Comparison of ENCODE assay signal across 8 cellular contexts in the genomic region with DNA sequence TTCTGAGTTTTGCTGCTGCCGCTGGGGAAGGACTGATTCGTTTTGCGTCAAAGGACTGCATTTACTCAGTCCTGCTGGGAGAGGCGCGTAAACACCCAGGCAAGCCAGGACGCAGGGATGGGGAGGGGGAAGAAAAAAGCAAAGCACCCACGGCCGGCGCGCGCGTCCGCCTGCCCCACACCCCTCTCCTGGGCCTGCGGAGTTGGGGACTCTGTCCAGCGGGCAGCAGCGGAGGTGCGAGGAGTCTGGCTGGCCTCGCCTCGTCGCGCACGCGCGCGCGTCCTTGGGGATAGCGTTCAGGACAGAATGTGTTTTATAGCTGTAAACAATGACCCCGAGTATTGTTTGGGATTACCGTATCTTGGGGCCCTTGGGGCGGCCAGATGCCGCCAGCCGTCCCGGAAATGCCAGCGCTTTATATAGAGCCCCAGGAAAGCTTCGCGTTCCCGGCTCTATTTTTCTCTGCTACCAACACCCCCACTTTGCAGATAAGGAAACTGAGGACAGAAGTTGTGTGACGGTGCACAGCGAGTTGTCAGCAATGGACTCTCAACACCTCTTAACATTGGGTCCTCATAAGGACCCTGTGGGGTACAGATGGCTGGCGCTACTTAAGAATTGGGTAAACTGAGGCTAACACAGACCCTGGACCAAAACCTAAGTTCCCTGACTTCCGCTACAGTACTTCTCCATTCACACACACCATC. TPM values are rescaled to one million over a fixed set of nuclear protein-coding genes. Genes with fewer than 3 reads are reported as not detected.
DNase-seq lines count a peak whose midpoint lies in the region; ATAC-seq and TF ChIP-seq lines count a peak whose summit lies in the region.

No MANE protein-coding gene starts in this region.

- CTCF ChIA-PET in activated CD4-positive, alpha-beta T cell treated with anti-CD3 and anti-CD28 coated beads for 36 hours (lab: Charles Lee): interaction anchor here (0.6 to 1.5 kb wide), 7 partner anchors 33 to 637 kb away, joined by 3 to 5 read pairs (median 4); no protein-coding TSS in a partner anchor

- in situ Hi-C loops in astrocyte of the spinal cord (cut with HindIII; ENCODE audit: low sequenced_read_pairs): no loop called here

- peaks cover 1% of the 10 kb centered on the region; the same call in 1 of the 2 replicates for H3K4me1 ChIP-seq in iPS DF 6.9 (ENCODE audit: control insufficient read depth, insufficient read depth, low read length)

- peak overlapping the region; percentile 99 for H3K27ac Mint-ChIP-seq in activated CD4-positive, alpha-beta T cell treated with anti-CD3 and anti-CD28 coated beads for 36 hours

- DNase-seq in activated CD4-positive, alpha-beta T cell treated with anti-CD3 and anti-CD28 coated beads for 36 hours: no peak
- DNase-seq in activated CD4-positive, alpha-beta T cell treated with anti-CD3 and anti-CD28 coated beads, Interleukin-2, amount 50 U/mL, for 4 hours: no peak
- DNase-seq in NB4 (ENCODE audit: low read depth): no peak
- DNase-seq in astrocyte of the spinal cord (ENCODE audit: low read depth, low spot score): no peak
- DNase-seq in iPS DF 6.9 (ENCODE audit: low read depth, low spot score): no peak
- DNase-seq in retina: peak; percentile 87
- no peak for DNase-seq in GM20000 (ENCODE audit: low spot score)

- TF ChIP-seq CTCF in NB4 (IDR thresholded peaks at IDR 0.05; ENCODE audit: low read depth, low read length) (no peak), astrocyte of the spinal cord (IDR thresholded peaks at IDR 0.05; ENCODE audit: low read depth, low read length) (no peak), GM20000 (IDR thresholded peaks at IDR 0.05; ENCODE audit: extremely low read depth, missing control alignments) (no peak)

- TF ChIP-seq POLR2A in NB4 (IDR thresholded peaks at IDR 0.05; ENCODE audit: extremely low read depth, insufficient read length): no peak

- no CpG with 5 or more reads among the region's 41 CpGs for WGBS in iPS DF 6.9 (ENCODE audit: insufficient coverage, insufficient read length)

- peaks cover 33% of the 10 kb centered on the region for H3K27me3 ChIP-seq in iPS DF 6.9 (ENCODE audit: control insufficient read depth, insufficient read depth, low read length)

- no peaks in the 10 kb centered on the region for H3K9me3 Mint-ChIP-seq in activated CD4-positive, alpha-beta T cell treated with anti-CD3 and anti-CD28 coated beads for 36 hours (ENCODE audit: low read depth)

- H3K36me3 ChIP-seq in iPS DF 6.9 (ENCODE audit: control insufficient read depth, insufficient read depth, low read length): no peaks in the 10 kb centered on the region

- POLR2A ChIA-PET in activated CD4-positive, alpha-beta T cell treated with anti-CD3 and anti-CD28 coated beads for 36 hours (lab: Charles Lee): interaction anchor here (0.5 to 1.8 kb wide), 10 partner anchors 16 to 727 kb away, joined by 3 to 9 read pairs (median 4); a partner anchor contains a TSS

- H3K4me1 Mint-ChIP-seq in activated CD4-positive, alpha-beta T cell treated with anti-CD3 and anti-CD28 coated beads for 36 hours: peaks cover 32% of the 10 kb centered on the region

- intact Hi-C loops in activated CD4-positive, alpha-beta T cell treated with anti-CD3 and anti-CD28 coated beads for 36 hours (cut with DNase I, micrococcal nuclease): loop anchor here (1.0 to 10.0 kb wide), 18 partner anchors 19 to 1756 kb away; a partner anchor contains a TSS

- H3K36me3 Mint-ChIP-seq in activated CD4-positive, alpha-beta T cell treated with anti-CD3 and anti-CD28 coated beads for 36 hours (ENCODE audit: low read depth): peaks cover 2% of the 10 kb centered on the region

- no peaks in the 10 kb centered on the region for H3K9me3 ChIP-seq in iPS DF 6.9 (ENCODE audit: control insufficient read depth, insufficient read depth, low read length)

- ATAC-seq in activated CD4-positive, alpha-beta T cell treated with anti-CD3 and anti-CD28 coated beads for 36 hours: peak; percentile 31
- no peak for ATAC-seq in HG03469 (IDR thresholded peaks at IDR 0.05; ENCODE audit: unreplicated experiment)

- H3K27ac ChIP-seq in iPS DF 6.9 (ENCODE audit: low read length): no peak overlapping the region

- H3K27me3 Mint-ChIP-seq in activated CD4-positive, alpha-beta T cell treated with anti-CD3 and anti-CD28 coated beads for 36 hours: no peaks in the 10 kb centered on the region

- H3K4me3 ChIP-seq in NB4 (ENCODE audit: low read depth, low read length): peak overlapping the region; percentile 63
- H3K4me3 ChIP-seq in astrocyte of the spinal cord (ENCODE audit: low read depth, low read length): peak overlapping the region; percentile 99
- H3K4me3 ChIP-seq in iPS DF 6.9 (ENCODE audit: low read length): peak overlapping the region; percentile 48; the same call in 1 of the 2 replicates

- no peak overlapping the region for H3K4me3 Mint-ChIP-seq in activated CD4-positive, alpha-beta T cell treated with anti-CD3 and anti-CD28 coated beads for 36 hours

RNA-seq across cellular contexts. Expression of a gene that starts 1.6 kb away (rescaled TPM):
- total RNA-seq in activated CD4-positive, alpha-beta T cell treated with anti-CD3 and anti-CD28 coated beads for 36 hours: 100 to 1,000 TPM; 135 to 225 TPM

Comparison
In these comparisons a context has a peak if more than half of its experiments do, and no peak if none do; other contexts are left out.
1. H3K4me3 ChIP-seq: peak in every context shown above with its lines; median percentile 99 in astrocyte of the spinal cord; 63 in NB4; 48 in iPS DF 6.9.